Comparison of ENCODE assay signal across 22 cellular contexts in the genomic region with DNA sequence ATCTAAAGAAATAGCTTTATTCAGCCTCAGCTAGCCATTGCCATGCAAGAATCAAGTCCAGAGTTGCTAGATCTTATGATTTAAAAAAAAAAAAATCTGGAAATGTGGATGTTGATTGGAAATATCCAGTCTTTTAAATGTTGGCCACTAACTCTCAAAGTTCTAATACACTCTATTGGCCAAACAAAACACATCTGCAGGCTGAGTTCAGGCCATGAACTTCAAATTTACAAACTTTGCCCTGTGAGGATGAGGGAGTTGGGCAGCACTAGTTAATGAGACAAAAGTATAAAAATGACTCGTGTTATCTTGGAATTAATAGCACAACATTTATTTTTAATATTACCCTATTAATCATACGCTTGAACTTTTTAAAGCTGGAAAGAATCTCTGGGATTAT.
"Had no signal": no experiment of that assay in that cellular context is flagged by ENCODE, and none has a peak within 500 bp of the region (broad histone marks: within the 10 kb centered on the region; RNA-seq: fewer than 3 reads in every experiment).

No MANE protein-coding gene starts in this region.

- H3K4me3 ChIP-seq: body of pancreas, cardiac muscle cell, heart right ventricle, ovary, prostate gland, transverse colon had no signal

- FAIRE-seq: urothelium cell line had no signal

- ATAC-seq: activated CD8-positive, alpha-beta memory T cell treated with anti-CD3 and anti-CD28 coated beads, Interleukin-2, amount 10 ng/mL, durations not matched to agents 7 days and 5 days; activated CD8-positive, alpha-beta T cell treated with anti-CD3 and anti-CD28 coated beads for 36 hours; body of pancreas; natural killer cell treated with Interleukin-12 subunit alpha and Interleukin-12 subunit beta and Interleukin-15 and Interleukin-18, amount 100 ng/mL, for 72 hours had no signal

- H3K27ac ChIP-seq: body of pancreas, cardiac muscle cell, neutrophil, ovary had no signal

- H3K36me3 ChIP-seq: cardiac muscle cell, heart right ventricle, neutrophil, ovary, prostate gland, transverse colon had no signal

- DNase-seq: activated CD4-positive, alpha-beta T cell treated with anti-CD3 and anti-CD28 coated beads, Interleukin-2, amount 10 ng/mL, durations not matched to agents 7 days and 5 days; activated CD4-positive, CD25-positive, alpha-beta regulatory T cell treated with anti-CD3 and anti-CD28 coated beads, Interleukin-2, amount 50 U/mL, for 72 hours; activated CD8-positive, alpha-beta memory T cell treated with anti-CD3 and anti-CD28 coated beads, Interleukin-2, amount 10 ng/mL, durations not matched to agents 7 days and 5 days; activated CD8-positive, alpha-beta T cell treated with anti-CD3 and anti-CD28 coated beads for 36 hours; activated effector memory CD4-positive, alpha-beta T cell treated with anti-CD3 and anti-CD28 coated beads, Interleukin-2, amount 50 U/mL, for 16 hours; activated naive CD4-positive, alpha-beta T cell treated with anti-CD3 and anti-CD28 coated beads, Interleukin-2, amount 10 ng/mL, durations not matched to agents 7 days and 5 days; activated T-cell treated with anti-CD3 and anti-CD28 coated beads for 4 hours; effector CD4-positive, alpha-beta T cell; erythroblast; heart right ventricle; islet precursor cell; stimulated activated CD4-positive, alpha-beta T cell treated with anti-CD3 and anti-CD28 coated beads, Interleukin-4, amount 100 ng/mL, for 24 hours; stimulated activated naive CD4-positive, alpha-beta T cell treated with Interleukin-2 at 50 U/mL for 16 hours; substantia nigra; transverse colon had no signal

- H3K27me3 ChIP-seq: body of pancreas, cardiac muscle cell, heart right ventricle, neutrophil, ovary, transverse colon had no signal

- H3K9me3 ChIP-seq: body of pancreas, heart right ventricle, neutrophil, ovary, prostate gland, transverse colon had no signal

- H3K4me1 ChIP-seq: body of pancreas, prostate gland had no signal
